Comparison of ENCODE assay signal across 8 cellular contexts in the genomic region with DNA sequence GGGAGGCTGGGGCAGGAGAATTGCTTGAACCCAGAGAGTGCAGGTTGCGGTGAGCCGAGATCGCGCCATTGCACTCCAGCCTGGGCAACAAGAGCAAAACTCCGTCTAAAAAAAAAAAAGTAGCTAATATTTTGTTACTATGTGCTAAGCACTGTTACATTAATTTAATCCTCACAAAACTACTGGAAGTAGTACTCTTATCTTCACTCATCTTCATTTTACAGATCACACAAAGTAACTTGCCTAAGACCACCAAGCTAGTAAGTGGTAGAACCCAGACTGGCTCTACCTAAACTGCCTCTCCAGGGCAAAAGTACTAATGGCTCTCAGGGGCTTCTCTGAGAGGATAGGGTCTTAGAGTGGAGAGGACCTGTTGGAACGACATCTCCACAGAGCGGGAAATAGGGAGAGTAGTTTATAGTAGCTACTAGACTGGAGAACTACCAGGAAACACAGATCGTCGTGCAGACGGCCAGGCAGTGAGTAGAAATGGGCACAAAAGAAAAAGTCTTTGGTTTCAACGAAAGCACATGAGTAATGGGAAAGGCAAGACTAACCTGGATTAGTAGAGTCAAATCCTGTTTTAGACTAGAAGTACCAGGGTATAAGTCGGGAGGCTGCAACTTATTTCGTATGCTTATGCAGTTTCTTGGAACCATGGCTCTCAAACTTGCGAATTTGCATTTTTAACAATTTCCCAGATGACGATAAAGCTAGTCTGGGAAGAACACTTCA. TPM values are rescaled to one million over a fixed set of nuclear protein-coding genes. Genes with fewer than 3 reads are reported as not detected.
DNase-seq lines count a peak whose midpoint lies in the region; ATAC-seq, FAIRE-seq and TF ChIP-seq lines count a peak whose summit lies in the region.

No MANE protein-coding gene starts in this region.

- H3K36me3 ChIP-seq in kidney (ENCODE audit: control insufficient read depth in 1 of 2, insufficient read depth in 2 of 2, low read length in 2 of 2) (no peaks in the 10 kb centered on the region), suprapubic skin (no peaks in the 10 kb centered on the region)

- TF ChIP-seq POLR2A in suprapubic skin (IDR thresholded peaks at IDR 0.05), result no peak

- intact Hi-C loops in activated T-helper 1 cell treated with anti-CD3 and anti-CD28 coated beads, Interleukin-12 subunit alpha, Interleukin-12 subunit beta, Interleukin-2, Interleukin-4 antibody, amounts not matched to agents 30 ng/mL and 10 ng/mL and 1 ng/mL, durations not matched to agents 14 hours and 24 hours and 36 hours (cut with micrococcal nuclease), result loop anchor here (2.0 to 10.0 kb wide), 4 partner anchors 79 to 1373 kb away; partner anchors contain the start of genes CELSR2, PRPF38B and RBM15
- intact Hi-C loops in kidney (cut with DNase I) (no loop called here), posterior vena cava (cut with DNase I) (no loop called here)

- H3K27ac ChIP-seq in kidney (ENCODE audit: low read depth in 2 of 2, low read length in 2 of 2), result no peak overlapping the region
- H3K27ac ChIP-seq in suprapubic skin, result no peak overlapping the region

- H3K27me3 ChIP-seq in suprapubic skin, result no peaks in the 10 kb centered on the region

- TF ChIP-seq CTCF in kidney (IDR thresholded peaks at IDR 0.05; ENCODE audit: borderline replicate concordance, extremely low read depth, insufficient read depth), result no peak
- TF ChIP-seq CTCF in suprapubic skin (IDR thresholded peaks at IDR 0.05), result no peak

- TF ChIP-seq EP300 in suprapubic skin (IDR thresholded peaks at IDR 0.05), result no peak

- 84% methylated on average over 15 of the region's 15 CpGs for WGBS in suprapubic skin

- no peak for ATAC-seq in HG02678 (IDR thresholded peaks at IDR 0.05; ENCODE audit: unreplicated experiment)

- peak overlapping the region; percentile 91 for H3K27ac Mint-ChIP-seq in activated CD4-positive, alpha-beta T cell treated with anti-CD3 and anti-CD28 coated beads, Interleukin-2, amount 10 ng/mL, durations not matched to agents 7 days and 5 days
- H3K27ac Mint-ChIP-seq in activated T-helper 1 cell treated with anti-CD3 and anti-CD28 coated beads, Interleukin-12 subunit alpha, Interleukin-12 subunit beta, Interleukin-2, Interleukin-4 antibody, amounts not matched to agents 30 ng/mL and 10 ng/mL and 1 ng/mL, durations not matched to agents 14 hours and 24 hours and 36 hours, result peak overlapping the region; percentile 79

- H3K9me3 ChIP-seq in kidney (ENCODE audit: control insufficient read depth in 1 of 2, low read length in 2 of 2) (no peaks in the 10 kb centered on the region), suprapubic skin (no peaks in the 10 kb centered on the region)

- POLR2A ChIA-PET in activated CD4-positive, alpha-beta T cell treated with anti-CD3 and anti-CD28 coated beads, Interleukin-2, amount 10 ng/mL, durations not matched to agents 7 days and 5 days (lab: Charles Lee), result no interaction called here

- no peak for FAIRE-seq in kidney (lab: Jason Lieb, UNC)

- peaks cover 0 to 3% of the 10 kb centered on the region in 2 donors for H3K4me1 ChIP-seq in kidney (ENCODE audit: control insufficient read depth in 1 of 2, insufficient read depth in 1 of 2, low read depth in 1 of 2, low read length in 2 of 2)
- peaks cover 23% of the 10 kb centered on the region for H3K4me1 ChIP-seq in suprapubic skin

- peak overlapping the region; percentile 72 to 89 for H3K4me3 ChIP-seq in kidney (ENCODE audit: low read length in 2 of 2)
- H3K4me3 ChIP-seq in suprapubic skin, result peak overlapping the region; percentile 75

- H3K4me1 Mint-ChIP-seq in activated CD4-positive, alpha-beta T cell treated with anti-CD3 and anti-CD28 coated beads, Interleukin-2, amount 10 ng/mL, durations not matched to agents 7 days and 5 days, result peaks cover 47% of the 10 kb centered on the region
- H3K4me1 Mint-ChIP-seq in activated T-helper 1 cell treated with anti-CD3 and anti-CD28 coated beads, Interleukin-12 subunit alpha, Interleukin-12 subunit beta, Interleukin-2, Interleukin-4 antibody, amounts not matched to agents 30 ng/mL and 10 ng/mL and 1 ng/mL, durations not matched to agents 14 hours and 24 hours and 36 hours (ENCODE audit: low read depth), result peaks cover 37% of the 10 kb centered on the region

- CTCF ChIA-PET in activated CD4-positive, alpha-beta T cell treated with anti-CD3 and anti-CD28 coated beads, Interleukin-2, amount 10 ng/mL, durations not matched to agents 7 days and 5 days (lab: Charles Lee), result interaction anchor here (1.8 to 2.4 kb wide), 3 partner anchors 8 to 151 kb away, joined by 4 to 9 read pairs (median 8); a partner anchor contains a TSS

- H3K36me3 Mint-ChIP-seq in activated CD4-positive, alpha-beta T cell treated with anti-CD3 and anti-CD28 coated beads, Interleukin-2, amount 10 ng/mL, durations not matched to agents 7 days and 5 days (ENCODE audit: low read depth), result peaks cover 24% of the 10 kb centered on the region
- H3K36me3 Mint-ChIP-seq in activated T-helper 1 cell treated with anti-CD3 and anti-CD28 coated beads, Interleukin-12 subunit alpha, Interleukin-12 subunit beta, Interleukin-2, Interleukin-4 antibody, amounts not matched to agents 30 ng/mL and 10 ng/mL and 1 ng/mL, durations not matched to agents 14 hours and 24 hours and 36 hours (ENCODE audit: low read depth), result peaks cover 15% of the 10 kb centered on the region

- DNase-seq in activated CD4-positive, alpha-beta T cell treated with anti-CD3 and anti-CD28 coated beads, Interleukin-2, amount 10 ng/mL, durations not matched to agents 7 days and 5 days, result no peak
- no peak for DNase-seq in activated CD4-positive, alpha-beta T cell treated with anti-CD3 and anti-CD28 coated beads for 1 hour
- no peak for DNase-seq in activated T-helper 1 cell treated with anti-CD3 and anti-CD28 coated beads, Interleukin-12 subunit alpha, Interleukin-12 subunit beta, Interleukin-2, Interleukin-4 antibody, amounts not matched to agents 30 ng/mL and 10 ng/mL and 1 ng/mL, durations not matched to agents 14 hours and 24 hours and 36 hours (ENCODE audit: low spot score)
- no peak for DNase-seq in kidney
- DNase-seq in suprapubic skin (ENCODE audit: low spot score in 2 of 2), result no peak
- DNase-seq in posterior vena cava (ENCODE audit: low spot score), result no peak
- DNase-seq in DMS79 treated with DMSO at 0.1 percent for 48 hours (lab: John Stamatoyannopoulos, UW), result no peak

- H3K27me3 Mint-ChIP-seq in activated CD4-positive, alpha-beta T cell treated with anti-CD3 and anti-CD28 coated beads, Interleukin-2, amount 10 ng/mL, durations not matched to agents 7 days and 5 days, result peaks cover 12% of the 10 kb centered on the region
- peaks cover 4% of the 10 kb centered on the region for H3K27me3 Mint-ChIP-seq in activated T-helper 1 cell treated with anti-CD3 and anti-CD28 coated beads, Interleukin-12 subunit alpha, Interleukin-12 subunit beta, Interleukin-2, Interleukin-4 antibody, amounts not matched to agents 30 ng/mL and 10 ng/mL and 1 ng/mL, durations not matched to agents 14 hours and 24 hours and 36 hours (ENCODE audit: insufficient read depth)

- peak overlapping the region in 1 of 2 donors; percentile 68 for H3K9ac ChIP-seq in kidney (ENCODE audit: low read length in 2 of 2)

- H3K4me3 Mint-ChIP-seq in activated CD4-positive, alpha-beta T cell treated with anti-CD3 and anti-CD28 coated beads, Interleukin-2, amount 10 ng/mL, durations not matched to agents 7 days and 5 days, result peak overlapping the region; percentile 81
- peak overlapping the region; percentile 89 for H3K4me3 Mint-ChIP-seq in activated T-helper 1 cell treated with anti-CD3 and anti-CD28 coated beads, Interleukin-12 subunit alpha, Interleukin-12 subunit beta, Interleukin-2, Interleukin-4 antibody, amounts not matched to agents 30 ng/mL and 10 ng/mL and 1 ng/mL, durations not matched to agents 14 hours and 24 hours and 36 hours

- H3K9me3 Mint-ChIP-seq in activated CD4-positive, alpha-beta T cell treated with anti-CD3 and anti-CD28 coated beads, Interleukin-2, amount 10 ng/mL, durations not matched to agents 7 days and 5 days, result no peaks in the 10 kb centered on the region
- H3K9me3 Mint-ChIP-seq in activated T-helper 1 cell treated with anti-CD3 and anti-CD28 coated beads, Interleukin-12 subunit alpha, Interleukin-12 subunit beta, Interleukin-2, Interleukin-4 antibody, amounts not matched to agents 30 ng/mL and 10 ng/mL and 1 ng/mL, durations not matched to agents 14 hours and 24 hours and 36 hours, result no peaks in the 10 kb centered on the region

RNA-seq across cellular contexts. Expression of gene CLCC1, which starts 1.4 kb away (rescaled TPM):
- 10 to 100 TPM; 18.7 to 20.4 TPM for total RNA-seq in activated CD4-positive, alpha-beta T cell treated with anti-CD3 and anti-CD28 coated beads, Interleukin-2, amount 10 ng/mL, durations not matched to agents 7 days and 5 days
- 23.1 and 23.4 TPM in 2 replicates for total RNA-seq in activated T-helper 1 cell treated with anti-CD3 and anti-CD28 coated beads, Interleukin-12 subunit alpha, Interleukin-12 subunit beta, Interleukin-2, Interleukin-4 antibody, amounts not matched to agents 30 ng/mL and 10 ng/mL and 1 ng/mL, durations not matched to agents 14 hours and 24 hours and 36 hours
- total RNA-seq in kidney, result 32.1 TPM
- polyA plus RNA-seq in kidney (ENCODE audit: insufficient read depth, low read depth, low replicate concordance), result 10.7 TPM
- total RNA-seq in suprapubic skin, result 10 to 100 TPM; 12.4 to 19.4 (median 18.5) TPM
- 10 to 100 TPM; 23.4 to 31.5 TPM for total RNA-seq in posterior vena cava
